In genomic region chr10:17453377-17454091, GRCh38 we compare ENCODE assay signal across 8 cellular contexts. TPM values are rescaled to one million over a fixed set of nuclear protein-coding genes. Genes with fewer than 3 reads are reported as not detected.
DNase-seq lines count a peak whose midpoint lies in the region; TF ChIP-seq lines count a peak whose summit lies in the region.

No MANE protein-coding gene starts in this region.

- peaks cover 11% of the 10 kb centered on the region for H3K9me3 Mint-ChIP-seq in activated T-helper 1 cell treated with anti-CD3 and anti-CD28 coated beads, Interleukin-12 subunit alpha, Interleukin-12 subunit beta, Interleukin-2, Interleukin-4 antibody, amounts not matched to agents 30 ng/mL and 10 ng/mL and 1 ng/mL, durations not matched to agents 14 hours and 24 hours and 36 hours
- H3K9me3 Mint-ChIP-seq in osteocyte (ENCODE audit: unreplicated experiment) = peaks cover 9% of the 10 kb centered on the region

- intact Hi-C loops in activated T-helper 1 cell treated with anti-CD3 and anti-CD28 coated beads, Interleukin-12 subunit alpha, Interleukin-12 subunit beta, Interleukin-2, Interleukin-4 antibody, amounts not matched to agents 30 ng/mL and 10 ng/mL and 1 ng/mL, durations not matched to agents 14 hours and 24 hours and 36 hours (cut with micrococcal nuclease) = loop anchor here (1.0 to 10.0 kb wide), 3 partner anchors 25 to 131 kb away; no protein-coding TSS in a partner anchor

- DNase-seq in NCI-H2227 (lab: John Stamatoyannopoulos, UW; ENCODE audit: unreplicated experiment) (peak; percentile 19), NCI-H2227 treated with DMSO at 0.1 percent for 48 hours (lab: John Stamatoyannopoulos, UW) (no peak), NCI-H146 (lab: John Stamatoyannopoulos, UW) (peak; percentile 83), fibroblast of the aortic adventitia (ENCODE audit: low read depth) (no peak), osteocyte (ENCODE audit: extremely low spot score, unreplicated experiment) (no peak), HK-2 (ENCODE audit: unreplicated experiment) (no peak), NCI-H226 (no peak)
- DNase-seq in activated T-helper 1 cell treated with anti-CD3 and anti-CD28 coated beads, Interleukin-12 subunit alpha, Interleukin-12 subunit beta, Interleukin-2, Interleukin-4 antibody, amounts not matched to agents 30 ng/mL and 10 ng/mL and 1 ng/mL, durations not matched to agents 14 hours and 24 hours and 36 hours (ENCODE audit: low spot score) = peak; percentile 19

- H3K27ac Mint-ChIP-seq in activated T-helper 1 cell treated with anti-CD3 and anti-CD28 coated beads, Interleukin-12 subunit alpha, Interleukin-12 subunit beta, Interleukin-2, Interleukin-4 antibody, amounts not matched to agents 30 ng/mL and 10 ng/mL and 1 ng/mL, durations not matched to agents 14 hours and 24 hours and 36 hours = peak overlapping the region; percentile 65
- no peak overlapping the region for H3K27ac Mint-ChIP-seq in osteocyte (ENCODE audit: unreplicated experiment)

- H3K27me3 Mint-ChIP-seq in activated T-helper 1 cell treated with anti-CD3 and anti-CD28 coated beads, Interleukin-12 subunit alpha, Interleukin-12 subunit beta, Interleukin-2, Interleukin-4 antibody, amounts not matched to agents 30 ng/mL and 10 ng/mL and 1 ng/mL, durations not matched to agents 14 hours and 24 hours and 36 hours (ENCODE audit: insufficient read depth) = peaks cover 37% of the 10 kb centered on the region
- H3K27me3 Mint-ChIP-seq in osteocyte (ENCODE audit: unreplicated experiment) = peaks cover 7% of the 10 kb centered on the region

- peak overlapping the region; percentile 36 for H3K4me3 ChIP-seq in fibroblast of the aortic adventitia (ENCODE audit: low read depth, low read length)

- peak overlapping the region; percentile 87 for H3K4me3 Mint-ChIP-seq in activated T-helper 1 cell treated with anti-CD3 and anti-CD28 coated beads, Interleukin-12 subunit alpha, Interleukin-12 subunit beta, Interleukin-2, Interleukin-4 antibody, amounts not matched to agents 30 ng/mL and 10 ng/mL and 1 ng/mL, durations not matched to agents 14 hours and 24 hours and 36 hours
- peak overlapping the region; percentile 74 for H3K4me3 Mint-ChIP-seq in osteocyte (ENCODE audit: unreplicated experiment)

- TF ChIP-seq CTCF in fibroblast of the aortic adventitia (IDR thresholded peaks at IDR 0.05; ENCODE audit: insufficient read depth, low read length) = no peak
- TF ChIP-seq CTCF in osteocyte (IDR thresholded peaks at IDR 0.05) = no peak

- peaks cover 23% of the 10 kb centered on the region for H3K4me1 Mint-ChIP-seq in activated T-helper 1 cell treated with anti-CD3 and anti-CD28 coated beads, Interleukin-12 subunit alpha, Interleukin-12 subunit beta, Interleukin-2, Interleukin-4 antibody, amounts not matched to agents 30 ng/mL and 10 ng/mL and 1 ng/mL, durations not matched to agents 14 hours and 24 hours and 36 hours (ENCODE audit: low read depth)
- peaks cover 15% of the 10 kb centered on the region for H3K4me1 Mint-ChIP-seq in osteocyte (ENCODE audit: unreplicated experiment)

- H3K36me3 Mint-ChIP-seq in activated T-helper 1 cell treated with anti-CD3 and anti-CD28 coated beads, Interleukin-12 subunit alpha, Interleukin-12 subunit beta, Interleukin-2, Interleukin-4 antibody, amounts not matched to agents 30 ng/mL and 10 ng/mL and 1 ng/mL, durations not matched to agents 14 hours and 24 hours and 36 hours (ENCODE audit: low read depth) = peaks cover 14% of the 10 kb centered on the region
- H3K36me3 Mint-ChIP-seq in osteocyte (ENCODE audit: unreplicated experiment) = peaks cover 8% of the 10 kb centered on the region

RNA-seq across cellular contexts. Expression of gene ST8SIA6, which starts 0.9 kb away (rescaled TPM):
- total RNA-seq in activated T-helper 1 cell treated with anti-CD3 and anti-CD28 coated beads, Interleukin-12 subunit alpha, Interleukin-12 subunit beta, Interleukin-2, Interleukin-4 antibody, amounts not matched to agents 30 ng/mL and 10 ng/mL and 1 ng/mL, durations not matched to agents 14 hours and 24 hours and 36 hours = not detected in 2 replicates
- 0.09 TPM in 1 of 2 replicates, not detected in the other for total RNA-seq in fibroblast of the aortic adventitia (ENCODE audit: low replicate concordance)
- total RNA-seq in osteocyte = not detected in 2 replicates

Comparison
In these comparisons a context has a peak if more than half of its experiments do, and no peak if none do; other contexts are left out.
1. DNase-seq: peak in NCI-H2227 (single experiment), NCI-H146 (single experiment) and activated T-helper 1 cell treated with anti-CD3 and anti-CD28 coated beads, Interleukin-12 subunit alpha, Interleukin-12 subunit beta, Interleukin-2, Interleukin-4 antibody, amounts not matched to agents 30 ng/mL and 10 ng/mL and 1 ng/mL, durations not matched to agents 14 hours and 24 hours and 36 hours (single experiment); none in NCI-H2227 treated with DMSO at 0.1 percent for 48 hours (single experiment), fibroblast of the aortic adventitia (single experiment), osteocyte (single experiment), HK-2 (single experiment) and NCI-H226 (single experiment).